ENCODE assay signal across 10 cellular contexts in the genomic region with DNA sequence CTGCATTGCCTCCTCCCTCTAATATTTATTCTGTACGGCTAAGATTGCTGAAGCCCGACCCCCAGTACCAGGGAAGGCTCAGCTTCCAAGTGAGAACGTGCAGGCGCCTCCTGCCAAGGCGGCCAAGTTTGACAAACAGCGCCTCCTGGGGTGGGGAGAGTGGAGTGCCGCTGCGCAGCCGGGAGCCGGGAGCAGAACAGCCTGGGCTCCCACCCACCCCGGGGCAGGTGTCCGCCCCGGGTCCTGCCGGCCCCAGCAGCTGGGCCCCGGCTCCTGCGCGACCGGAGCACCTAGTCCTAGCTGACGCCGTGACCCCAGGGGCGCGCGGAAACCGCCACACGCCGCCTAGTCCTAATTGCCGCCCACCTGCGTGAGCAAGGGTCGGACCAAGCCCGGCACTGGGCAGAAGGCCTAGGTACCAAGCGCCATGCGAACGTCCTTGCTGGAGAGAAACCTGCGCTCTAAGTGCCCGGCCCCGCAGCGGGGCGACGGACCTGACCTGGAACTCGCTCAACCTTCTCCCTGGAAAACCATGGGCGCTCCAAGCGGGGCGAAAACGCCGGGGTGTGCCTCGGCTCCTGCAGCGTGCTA. TPM values are rescaled to one million over a fixed set of nuclear protein-coding genes. Genes with fewer than 3 reads are reported as not detected.
DNase-seq lines count a peak whose midpoint lies in the region; ATAC-seq and TF ChIP-seq lines count a peak whose summit lies in the region.
"Had no signal": no experiment of that assay in that cellular context is flagged by ENCODE, and none has a peak within 500 bp of the region (broad histone marks: within the 10 kb centered on the region; RNA-seq: fewer than 3 reads in every experiment).

No MANE protein-coding gene starts in this region.

- peak; percentile 27 for DNase-seq in EL
- DNase-seq in NCI-H526 (lab: John Stamatoyannopoulos, UW), result peak; percentile 12 to 81
- DNase-seq in esophagus squamous epithelium (lab: John Stamatoyannopoulos, UW), result no peak
- peak; percentile 56 to 79 for DNase-seq in psoas muscle
- DNase-seq in OCI-LY7 (ENCODE audit: low spot score), result no peak
- no peak for DNase-seq in posterior cingulate gyrus
- DNase-seq in amygdala (lab: John Stamatoyannopoulos, UW), result no peak
- no peak for DNase-seq in middle frontal gyrus (ENCODE audit: extremely low spot score, low spot score)

- intact Hi-C loops in esophagus squamous epithelium (cut with DNase I), result loop anchor here (10.0 kb wide), 1 partner anchor 934 kb away; no protein-coding TSS in a partner anchor
- intact Hi-C loops in psoas muscle (cut with DNase I), result loop anchor here in 1 of 2 donors (5.0 kb wide), 1 partner anchor 92 kb away; no protein-coding TSS in a partner anchor
- intact Hi-C loops in OCI-LY7 (cut with micrococcal nuclease; ENCODE audit: unreplicated experiment), result no loop called here
- intact Hi-C loops in posterior cingulate gyrus (cut with DNase I), result no loop called here

- H3K9me2 ChIP-seq in OCI-LY7 (ENCODE audit: insufficient read depth, low read length), result no peaks in the 10 kb centered on the region

- H3K4me3 ChIP-seq in esophagus squamous epithelium (peak overlapping the region in 3 of 4 donors; percentile 3 to 47 (median 28)), psoas muscle (peak overlapping the region; percentile 68), OCI-LY7 (ENCODE audit: low read depth, low read length, poor library complexity, severe bottlenecking) (no peak overlapping the region)

- no peak overlapping the region for H2AFZ ChIP-seq in OCI-LY7 (ENCODE audit: low read length)

- no peaks in the 10 kb centered on the region for H3K9me3 ChIP-seq in esophagus squamous epithelium
- H3K9me3 ChIP-seq in psoas muscle, result no peaks in the 10 kb centered on the region
- no peaks in the 10 kb centered on the region for H3K9me3 ChIP-seq in OCI-LY7 (ENCODE audit: low read length)

- TF ChIP-seq POLR2A in esophagus squamous epithelium (IDR thresholded peaks at IDR 0.05), result no peak

- no peaks in the 10 kb centered on the region for H3K79me2 ChIP-seq in OCI-LY7 (ENCODE audit: insufficient read depth, low read depth, low read length)

- ATAC-seq in psoas muscle, result no peak

- H3K36me3 ChIP-seq in esophagus squamous epithelium (no peaks in the 10 kb centered on the region), psoas muscle (ENCODE audit: insufficient read depth in 1 of 2, low read depth in 1 of 2) (no peaks in the 10 kb centered on the region), OCI-LY7 (ENCODE audit: insufficient read depth, low read length) (no peaks in the 10 kb centered on the region)

- H3K27me3 ChIP-seq in esophagus squamous epithelium (peaks cover 40 to 100% (median 61%) of the 10 kb centered on the region in 4 donors), psoas muscle (ENCODE audit: insufficient read depth in 3 of 3, low read length in 2 of 3) (peaks cover 0 to 84% (median 8%) of the 10 kb centered on the region in 3 donors)

- CTCF ChIA-PET in OCI-LY7 (lab: Charles Lee; ENCODE audit: unreplicated experiment), result no interaction called here

- H3K27ac ChIP-seq in esophagus squamous epithelium (no peak overlapping the region), psoas muscle (no peak overlapping the region), OCI-LY7 (ENCODE audit: low read depth, low read length, poor library complexity, severe bottlenecking) (no peak overlapping the region)
- H3K27ac ChIP-seq: epithelial cell of prostate had no signal

- TF ChIP-seq CTCF in esophagus squamous epithelium (IDR thresholded peaks at IDR 0.05), result peak in 3 of 6 experiments; percentile 36 to 66 (median 37)
- peak; percentile 50 for TF ChIP-seq CTCF in psoas muscle (IDR thresholded peaks at IDR 0.05)
- no peak for TF ChIP-seq CTCF in OCI-LY7 (conservative IDR thresholded peaks at IDR 0.05; ENCODE audit: low read length)

- no peaks in the 10 kb centered on the region for H4K20me1 ChIP-seq in OCI-LY7 (ENCODE audit: insufficient read depth, low read length)

- H3K4me1 ChIP-seq in esophagus squamous epithelium (peaks cover 9 to 84% (median 43%) of the 10 kb centered on the region in 3 donors), psoas muscle (peaks cover 5% of the 10 kb centered on the region), OCI-LY7 (ENCODE audit: insufficient read depth, low read length, poor library complexity, severe bottlenecking) (no peaks in the 10 kb centered on the region)

- no TSS peak for BruUV-seq in OCI-LY7 (replicated peaks; lab: Mats Ljungman, UMichigan)

- H3K4me2 ChIP-seq in OCI-LY7 (ENCODE audit: low read length), result no peak overlapping the region

- WGBS in esophagus squamous epithelium, 2 donors, result 4 to 8% methylated on average over 5 to 31 of the region's 47 CpGs
- WGBS in psoas muscle, 3 donors, result 44 to 58% (median 55%) methylated on average over 47 of the region's 47 CpGs

- POLR2A ChIA-PET in OCI-LY7 (lab: Charles Lee), result no interaction called here

RNA-seq across cellular contexts. Expression of a gene that starts 5.0 kb away (rescaled TPM):
- 1 to 10 TPM in 2 of 4 donors, under 1 TPM in 2; 0.42 to 2.9 (median 1.3) TPM for total RNA-seq in esophagus squamous epithelium
- total RNA-seq in psoas muscle, result 1 to 10 TPM; 4.5 to 8.5 (median 5.9) TPM
- polyA plus RNA-seq in psoas muscle, result 10 to 100 TPM in 1 of 3 donors, 1 to 10 TPM in 2; 3.2 to 10.1 (median 3.4) TPM
- not detected in 2 replicates for total RNA-seq in OCI-LY7 (2014; rRNA removed; shearing (Covaris generic))
- not detected in 2 replicates for total RNA-seq in OCI-LY7 (2022)
- polyA plus RNA-seq: IgD-negative memory B cell had no signal

Comparison
In these comparisons a context has a peak if more than half of its experiments do, and no peak if none do; other contexts are left out.
1. DNase-seq: peak in EL (single experiment), NCI-H526 (2 of 2) and psoas muscle (2 of 2); none in esophagus squamous epithelium (single experiment), OCI-LY7 (single experiment), posterior cingulate gyrus (0 of 10), amygdala (0 of 56) and middle frontal gyrus (single experiment).